14 cellular contexts compared by ENCODE assay signal in the genomic region with DNA sequence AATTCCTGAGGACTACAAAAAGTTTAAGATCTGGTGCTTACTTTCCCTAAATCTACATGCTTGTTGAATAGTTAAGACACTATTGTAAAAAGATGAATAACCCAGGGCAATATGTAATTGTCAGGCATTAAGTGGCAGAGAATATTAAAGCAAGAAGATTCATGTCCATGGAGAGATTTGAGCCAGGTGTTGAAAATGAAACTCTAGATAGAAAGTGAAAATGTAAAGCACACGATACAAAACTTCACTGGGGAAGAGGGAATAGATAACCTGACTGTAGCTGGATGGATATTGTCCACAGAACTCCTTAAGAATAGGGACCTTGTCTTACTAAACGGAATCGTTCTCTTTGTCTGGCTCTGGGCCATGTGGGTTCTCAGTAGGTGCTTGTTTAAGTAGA. TPM values are rescaled to one million over a fixed set of nuclear protein-coding genes. Genes with fewer than 3 reads are reported as not detected.
DNase-seq lines count a peak whose midpoint lies in the region; ATAC-seq, FAIRE-seq and TF ChIP-seq lines count a peak whose summit lies in the region.
"Had no signal": no experiment of that assay in that cellular context is flagged by ENCODE, and none has a peak within 500 bp of the region (broad histone marks: within the 10 kb centered on the region; RNA-seq: fewer than 3 reads in every experiment).

No MANE protein-coding gene starts in this region.

- dilution Hi-C loops in keratinocyte (cut with MboI; ENCODE audit: extremely low pct_ligation_motif_present, low sequenced_read_pairs): no loop called here

- no peaks in the 10 kb centered on the region for H3K27me3 ChIP-seq in CD4-positive, alpha-beta memory T cell (ENCODE audit: insufficient read depth, low read length)
- no peaks in the 10 kb centered on the region for H3K27me3 ChIP-seq in keratinocyte (ENCODE audit: control insufficient read depth, extremely low read depth, insufficient read depth, low read length)
- H3K27me3 ChIP-seq: dorsolateral prefrontal cortex, right atrium auricular region had no signal

- peak overlapping the region in 5 of 7 donors; percentile 23 to 77 (median 44) for H3K27ac Mint-ChIP-seq in CD4-positive, alpha-beta memory T cell
- H3K27ac Mint-ChIP-seq in WTC11: peak overlapping the region; percentile 17; the same call in 1 of the 2 replicates
- H3K27ac Mint-ChIP-seq: activated B cell treated with CpG ODN at 0.5 μM for 24 hours had no signal

- intact Hi-C loops in CD4-positive, alpha-beta memory T cell (cut with micrococcal nuclease): loop anchor here (10.0 kb wide), 1 partner anchor 361 kb away; no protein-coding TSS in a partner anchor

- peak overlapping the region; percentile 65 for H3K4me2 ChIP-seq in keratinocyte (ENCODE audit: control insufficient read depth, extremely low read depth, insufficient read depth, low read depth, low read length)

- no peaks in the 10 kb centered on the region for H3K36me3 ChIP-seq in CD4-positive, alpha-beta memory T cell (ENCODE audit: insufficient read depth, low read length)
- H3K36me3 ChIP-seq in keratinocyte (ENCODE audit: control insufficient read depth in 2 of 2, extremely low read depth in 1 of 2, insufficient read depth in 2 of 2, low read length in 2 of 2): peaks cover 0 to 3% of the 10 kb centered on the region in 2 experiments
- H3K36me3 ChIP-seq: right atrium auricular region had no signal

- H3K36me3 Mint-ChIP-seq in CD4-positive, alpha-beta memory T cell: peaks cover 13 to 31% of the 10 kb centered on the region in 2 donors
- H3K36me3 Mint-ChIP-seq in WTC11: no peaks in the 10 kb centered on the region; the same call in 1 of the 2 replicates

- H3K9me1 ChIP-seq in keratinocyte (ENCODE audit: control insufficient read depth, extremely low read depth, insufficient read depth, low read length): no peaks in the 10 kb centered on the region

- peak overlapping the region; percentile 25 for H3K9ac ChIP-seq in keratinocyte (ENCODE audit: control insufficient read depth, extremely low read depth, insufficient read depth, low read length)

- peak; percentile 19 for ATAC-seq in GM18909 (IDR thresholded peaks at IDR 0.05; ENCODE audit: poor library complexity, unreplicated experiment)
- no peak for ATAC-seq in WTC11
- ATAC-seq in left lobe of liver: no peak
- ATAC-seq: HCT116 had no signal

- POLR2A ChIA-PET in CD4-positive, alpha-beta memory T cell (lab: Charles Lee; ENCODE audit: partially characterized antibody): no interaction called here
- POLR2A ChIA-PET in WTC11 (lab: Charles Lee): no interaction called here

- H3K27me3 Mint-ChIP-seq in CD4-positive, alpha-beta memory T cell: no peaks in the 10 kb centered on the region
- H3K27me3 Mint-ChIP-seq in WTC11 (ENCODE audit: low read depth): no peaks in the 10 kb centered on the region
- H3K27me3 Mint-ChIP-seq: activated B cell treated with CpG ODN at 0.5 μM for 24 hours had no signal

- peaks cover 77% of the 10 kb centered on the region for H3K4me1 ChIP-seq in CD4-positive, alpha-beta memory T cell (ENCODE audit: insufficient read depth, low read length)
- peaks cover 41% of the 10 kb centered on the region for H3K4me1 ChIP-seq in keratinocyte (ENCODE audit: control insufficient read depth, extremely low read depth, insufficient read depth, low read length)

- CTCF ChIA-PET in CD4-positive, alpha-beta memory T cell (lab: Charles Lee; ENCODE audit: partially characterized antibody): interaction anchor here (0.9 kb wide), 1 partner anchor 13 kb away, joined by 3 read pairs; no protein-coding TSS in a partner anchor
- CTCF ChIA-PET in WTC11 (lab: Charles Lee): no interaction called here

- DNase-seq in CD4-positive, alpha-beta memory T cell: no peak
- DNase-seq in WTC11 (ENCODE audit: low spot score) (no peak), keratinocyte (ENCODE audit: low read depth, low spot score) (no peak), NOMO-1 (lab: John Stamatoyannopoulos, UW; ENCODE audit: unreplicated experiment in 2 of 2) (no peak), NCI-H82 treated with DMSO at 0.1 percent for 48 hours (lab: John Stamatoyannopoulos, UW; ENCODE audit: unreplicated experiment) (no peak), left lobe of liver (ENCODE audit: low spot score) (no peak)
- no peak for DNase-seq in effector CD4-positive, alpha-beta T cell
- DNase-seq: activated B cell treated with CpG ODN at 0.5 μM for 24 hours, dorsolateral prefrontal cortex, NCI-H345 had no signal

- no peaks in the 10 kb centered on the region for H3K9me3 Mint-ChIP-seq in CD4-positive, alpha-beta memory T cell
- H3K9me3 Mint-ChIP-seq in WTC11: no peaks in the 10 kb centered on the region
- H3K9me3 Mint-ChIP-seq: activated B cell treated with CpG ODN at 0.5 μM for 24 hours had no signal

- peaks cover 67 to 91% (median 78%) of the 10 kb centered on the region in 4 donors for H3K4me1 Mint-ChIP-seq in CD4-positive, alpha-beta memory T cell
- H3K4me1 Mint-ChIP-seq in WTC11: peaks cover 59% of the 10 kb centered on the region

- no peak overlapping the region for H2AFZ ChIP-seq in keratinocyte (ENCODE audit: control insufficient read depth, low read length)

- TF ChIP-seq CTCF in WTC11 (IDR thresholded peaks at IDR 0.05): no peak
- no peak for TF ChIP-seq CTCF in keratinocyte (optimal IDR thresholded peaks at IDR 0.05 in 1 of 3, IDR thresholded peaks at IDR 0.05 in 1 of 3, conservative IDR thresholded peaks at IDR 0.05 in 1 of 3; ENCODE audit: extremely low read depth in 1 of 3, insufficient read depth in 2 of 3, low read length in 3 of 3)

- peak overlapping the region in 6 of 8 donors; percentile 32 to 68 (median 40) for H3K4me3 Mint-ChIP-seq in CD4-positive, alpha-beta memory T cell
- H3K4me3 Mint-ChIP-seq in WTC11: no peak overlapping the region
- H3K4me3 Mint-ChIP-seq: activated B cell treated with CpG ODN at 0.5 μM for 24 hours had no signal

- H3K27ac ChIP-seq in CD4-positive, alpha-beta memory T cell (ENCODE audit: low read depth, low read length): peak overlapping the region; percentile 5
- H3K27ac ChIP-seq in keratinocyte (ENCODE audit: control insufficient read depth, insufficient read depth, low read length): no peak overlapping the region
- H3K27ac ChIP-seq: C4-2B, dorsolateral prefrontal cortex, right atrium auricular region had no signal

- FAIRE-seq in keratinocyte (lab: Jason Lieb, UNC): peak; percentile 23

- H4K20me1 ChIP-seq in keratinocyte (ENCODE audit: control insufficient read depth, extremely low read depth, insufficient read depth, low read length): peaks cover 8% of the 10 kb centered on the region

- peaks cover 96% of the 10 kb centered on the region for H3K79me2 ChIP-seq in keratinocyte (ENCODE audit: control insufficient read depth, insufficient read depth, low read length)

- no peaks in the 10 kb centered on the region for H3K9me3 ChIP-seq in CD4-positive, alpha-beta memory T cell (ENCODE audit: control insufficient read depth in 1 of 2, low read length in 2 of 2)
- H3K9me3 ChIP-seq in keratinocyte (ENCODE audit: control insufficient read depth, low read depth, low read length): no peaks in the 10 kb centered on the region
- H3K9me3 ChIP-seq: right atrium auricular region had no signal

- no peak overlapping the region for H3K4me3 ChIP-seq in CD4-positive, alpha-beta memory T cell (ENCODE audit: low read length in 2 of 2)
- peak overlapping the region in 1 of 3 experiments; percentile 24 for H3K4me3 ChIP-seq in keratinocyte (ENCODE audit: control insufficient read depth in 2 of 3, extremely low read depth in 1 of 3, insufficient read depth in 2 of 3, low read depth in 1 of 3, low read length in 3 of 3)
- H3K4me3 ChIP-seq: dorsolateral prefrontal cortex, right atrium auricular region had no signal

TF ChIP-seq in WTC11, 78 proteins besides CTCF, POLR2A, EP300 and RAD21:
- TF ChIP-seq, protein P1, sequence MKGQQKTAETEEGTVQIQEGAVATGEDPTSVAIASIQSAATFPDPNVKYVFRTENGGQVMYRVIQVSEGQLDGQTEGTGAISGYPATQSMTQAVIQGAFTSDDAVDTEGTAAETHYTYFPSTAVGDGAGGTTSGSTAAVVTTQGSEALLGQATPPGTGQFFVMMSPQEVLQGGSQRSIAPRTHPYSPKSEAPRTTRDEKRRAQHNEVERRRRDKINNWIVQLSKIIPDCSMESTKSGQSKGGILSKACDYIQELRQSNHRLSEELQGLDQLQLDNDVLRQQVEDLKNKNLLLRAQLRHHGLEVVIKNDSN (CRISPR knock-in tag; IDR thresholded peaks at IDR 0.05): no peak
- TF ChIP-seq CREB1 (CRISPR knock-in tag; IDR thresholded peaks at IDR 0.05) (no peak), TEAD1 (CRISPR knock-in tag; IDR thresholded peaks at IDR 0.05) (no peak), JUN (CRISPR knock-in tag; IDR thresholded peaks at IDR 0.05) (no peak)
- TF ChIP-seq, protein P2, sequence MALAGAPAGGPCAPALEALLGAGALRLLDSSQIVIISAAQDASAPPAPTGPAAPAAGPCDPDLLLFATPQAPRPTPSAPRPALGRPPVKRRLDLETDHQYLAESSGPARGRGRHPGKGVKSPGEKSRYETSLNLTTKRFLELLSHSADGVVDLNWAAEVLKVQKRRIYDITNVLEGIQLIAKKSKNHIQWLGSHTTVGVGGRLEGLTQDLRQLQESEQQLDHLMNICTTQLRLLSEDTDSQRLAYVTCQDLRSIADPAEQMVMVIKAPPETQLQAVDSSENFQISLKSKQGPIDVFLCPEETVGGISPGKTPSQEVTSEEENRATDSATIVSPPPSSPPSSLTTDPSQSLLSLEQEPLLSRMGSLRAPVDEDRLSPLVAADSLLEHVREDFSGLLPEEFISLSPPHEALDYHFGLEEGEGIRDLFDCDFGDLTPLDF (CRISPR knock-in tag; IDR thresholded peaks at IDR 0.05): no peak

RNA-seq across cellular contexts. Expression of a gene that starts 5.0 kb away (rescaled TPM):
- 100 to 1,000 TPM; 124 TPM for total RNA-seq in CD4-positive, alpha-beta memory T cell
- polyA plus RNA-seq in CD4-positive, alpha-beta memory T cell: 10 to 100 TPM; 75.5 to 78.4 TPM
- 236 to 262 TPM (median 246 TPM) in 3 replicates for total RNA-seq in WTC11 (2021)
- 56.0 to 121 TPM (median 80.7 TPM) in 3 replicates for polyA plus RNA-seq in keratinocyte
- 57.9 TPM for polyA plus RNA-seq in keratinocyte (2011; ENCODE audit: low read depth)
- polyA plus RNA-seq in keratinocyte (2011; cell fraction: cytosol; rRNA removed): 26.7 and 56.4 TPM in 2 replicates
- 63.0 and 86.8 TPM in 2 replicates for polyA plus RNA-seq in keratinocyte (2011; cell fraction: nucleus; rRNA removed)
- 49.1 and 66.4 TPM in 2 replicates for polyA plus RNA-seq in keratinocyte (2012; ENCODE audit: low replicate concordance)
- polyA minus RNA-seq in keratinocyte: 21.2 to 132 TPM (median 60.6 TPM) in 3 replicates
- 62.3 TPM for polyA minus RNA-seq in keratinocyte (2011; cell fraction: cytosol; rRNA and poly(A)+ RNA removed)
- 48.9 and 141 TPM in 2 replicates for polyA minus RNA-seq in keratinocyte (2011; cell fraction: nucleus; rRNA and poly(A)+ RNA removed)
- 50.7 TPM for total RNA-seq in left lobe of liver
